In the genomic region with DNA sequence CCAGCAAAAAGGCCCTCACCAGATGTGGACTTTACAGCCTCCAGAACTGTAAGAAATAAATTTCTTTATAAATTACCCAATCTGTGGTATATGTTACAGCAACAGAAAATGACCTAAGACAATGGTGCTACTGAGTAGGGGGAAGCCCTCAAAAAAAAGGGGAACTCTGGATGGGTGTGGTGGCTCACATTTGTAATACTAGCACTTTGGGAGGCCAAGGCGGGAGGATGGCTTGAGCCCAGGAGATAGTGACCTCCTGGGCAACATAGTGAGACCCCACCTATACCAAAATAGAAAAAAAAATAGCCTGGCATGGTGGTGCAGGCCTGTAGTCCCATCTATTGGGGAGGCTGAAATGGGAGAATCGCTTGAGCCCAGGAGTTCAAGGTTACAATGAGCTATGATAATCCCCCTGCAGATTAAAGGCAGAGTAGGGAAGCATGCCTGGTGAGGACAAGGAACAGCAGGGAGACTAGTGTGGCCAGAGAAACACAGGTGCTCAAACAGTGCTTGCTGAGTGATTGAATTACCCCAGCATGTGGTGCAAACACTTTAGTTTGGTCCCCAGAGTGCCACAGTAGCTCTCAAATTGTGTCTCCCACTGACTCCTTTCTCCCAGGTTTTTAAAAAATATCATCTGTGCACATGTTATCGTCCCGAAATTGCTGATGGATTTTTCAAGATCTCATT, we compare ENCODE assay signal across 1 cellular context.
TF ChIP-seq lines count a peak whose summit lies in the region.

No MANE protein-coding gene starts in this region.

TF ChIP-seq in K562, 482 proteins besides CTCF, POLR2A, EP300 and RAD21 (continued from another document):
- TF ChIP-seq, protein P1, sequence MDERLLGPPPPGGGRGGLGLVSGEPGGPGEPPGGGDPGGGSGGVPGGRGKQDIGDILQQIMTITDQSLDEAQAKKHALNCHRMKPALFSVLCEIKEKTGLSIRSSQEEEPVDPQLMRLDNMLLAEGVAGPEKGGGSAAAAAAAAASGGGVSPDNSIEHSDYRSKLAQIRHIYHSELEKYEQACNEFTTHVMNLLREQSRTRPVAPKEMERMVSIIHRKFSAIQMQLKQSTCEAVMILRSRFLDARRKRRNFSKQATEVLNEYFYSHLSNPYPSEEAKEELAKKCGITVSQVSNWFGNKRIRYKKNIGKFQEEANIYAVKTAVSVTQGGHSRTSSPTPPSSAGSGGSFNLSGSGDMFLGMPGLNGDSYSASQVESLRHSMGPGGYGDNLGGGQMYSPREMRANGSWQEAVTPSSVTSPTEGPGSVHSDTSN (CRISPR knock-in tag; IDR thresholded peaks at IDR 0.05; ENCODE audit: low read depth), result no peak
- TF ChIP-seq, protein P1 (tag; conservative IDR thresholded peaks at IDR 0.05; ENCODE audit: low read depth), result no peak
- TF ChIP-seq ATF1 (CRISPR knock-in tag; IDR thresholded peaks at IDR 0.05), result no peak
- no peak for TF ChIP-seq ATF1 (tag; IDR thresholded peaks at IDR 0.05)
